In the genomic region with DNA sequence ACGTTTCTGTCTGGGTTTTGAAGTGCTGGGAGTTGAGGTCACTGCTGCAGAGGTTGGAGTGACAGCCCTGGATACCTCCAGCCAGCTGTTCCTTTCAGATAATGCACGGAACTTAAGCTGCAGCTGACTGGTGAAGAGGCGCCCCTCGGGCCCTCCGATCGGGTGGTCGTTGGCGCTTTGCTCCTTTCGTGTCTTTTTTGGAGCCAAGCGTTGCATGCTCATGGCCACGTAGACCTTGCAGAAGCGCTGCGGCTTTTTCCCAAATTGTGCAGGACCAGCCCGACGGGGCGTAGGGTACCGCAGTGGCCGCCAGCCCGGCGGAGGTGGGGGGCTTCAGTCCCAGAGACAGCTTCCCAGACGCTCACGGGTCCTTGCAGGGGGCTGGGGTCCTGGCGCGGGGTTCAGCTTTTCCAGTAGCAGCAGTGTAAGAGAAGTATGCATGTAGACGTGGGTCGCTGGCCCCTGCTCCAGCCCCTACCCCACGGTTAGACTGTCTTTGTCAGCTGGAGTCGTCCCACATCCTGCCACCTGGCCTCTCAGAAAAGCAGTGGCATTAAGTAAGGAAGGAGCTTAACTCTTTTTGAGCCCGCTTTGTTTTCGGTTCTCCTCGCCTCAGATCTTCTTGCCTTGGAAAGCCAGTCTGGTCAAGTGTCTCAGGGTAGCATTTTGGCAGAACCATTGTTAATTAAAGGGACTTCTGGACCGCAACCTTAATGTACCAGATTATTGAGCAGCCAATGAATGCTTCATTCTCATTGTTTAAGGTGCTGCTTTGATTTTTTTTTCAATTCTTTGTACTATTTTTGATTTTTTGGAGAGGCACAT, we compare ENCODE assay signal across 8 cellular contexts. TPM values are rescaled to one million over a fixed set of nuclear protein-coding genes. Genes with fewer than 3 reads are reported as not detected.
DNase-seq lines count a peak whose midpoint lies in the region; ATAC-seq lines count a peak whose summit lies in the region.

No MANE protein-coding gene starts in this region.

- no peaks in the 10 kb centered on the region for H3K27me3 ChIP-seq in SJCRH30

- H3K9me3 Mint-ChIP-seq in stimulated activated naive CD8-positive, alpha-beta T cell treated with anti-CD3 and anti-CD28 coated beads, Interleukin-15, Interleukin-2, amounts not matched to agents 100 ng/mL and 50 ng/mL, for 24 hours, result peaks cover 3% of the 10 kb centered on the region

- H3K4me3 ChIP-seq in SJCRH30, result peak overlapping the region; percentile 94

- DNase-seq in SJCRH30, result peak; percentile 79 to 87
- DNase-seq in caudate nucleus (lab: John Stamatoyannopoulos, UW), result peak in 2 of 61 donors; percentile 4 to 10
- DNase-seq in kidney tubule cell (ENCODE audit: low spot score), result peak; percentile 49
- DNase-seq in NCI-H1092 (lab: John Stamatoyannopoulos, UW), result no peak
- no peak for DNase-seq in DMS153 (lab: John Stamatoyannopoulos, UW)

- ATAC-seq in GM18511 (IDR thresholded peaks at IDR 0.05; ENCODE audit: unreplicated experiment) (peak; percentile 14), HG03025 (IDR thresholded peaks at IDR 0.05; ENCODE audit: low FRiP score, unreplicated experiment) (peak; percentile 12)

- H3K27me3 Mint-ChIP-seq in stimulated activated naive CD8-positive, alpha-beta T cell treated with anti-CD3 and anti-CD28 coated beads, Interleukin-15, Interleukin-2, amounts not matched to agents 100 ng/mL and 50 ng/mL, for 24 hours, result no peaks in the 10 kb centered on the region

- H3K36me3 ChIP-seq in SJCRH30, result peaks cover 31% of the 10 kb centered on the region

- peaks cover 65% of the 10 kb centered on the region for H3K4me1 Mint-ChIP-seq in stimulated activated naive CD8-positive, alpha-beta T cell treated with anti-CD3 and anti-CD28 coated beads, Interleukin-15, Interleukin-2, amounts not matched to agents 100 ng/mL and 50 ng/mL, for 24 hours (ENCODE audit: low read depth)

- H3K4me3 Mint-ChIP-seq in stimulated activated naive CD8-positive, alpha-beta T cell treated with anti-CD3 and anti-CD28 coated beads, Interleukin-15, Interleukin-2, amounts not matched to agents 100 ng/mL and 50 ng/mL, for 24 hours, result peak overlapping the region; percentile 95

- peaks cover 42% of the 10 kb centered on the region for H3K4me1 ChIP-seq in SJCRH30

- H3K36me3 Mint-ChIP-seq in stimulated activated naive CD8-positive, alpha-beta T cell treated with anti-CD3 and anti-CD28 coated beads, Interleukin-15, Interleukin-2, amounts not matched to agents 100 ng/mL and 50 ng/mL, for 24 hours (ENCODE audit: low read depth), result peaks cover 59% of the 10 kb centered on the region

- H3K27ac ChIP-seq in SJCRH30, result peak overlapping the region; percentile 99
- peak overlapping the region; percentile 11 for H3K27ac ChIP-seq in caudate nucleus (ENCODE audit: low read depth, low read length)

- peak overlapping the region; percentile 88 for H3K27ac Mint-ChIP-seq in stimulated activated naive CD8-positive, alpha-beta T cell treated with anti-CD3 and anti-CD28 coated beads, Interleukin-15, Interleukin-2, amounts not matched to agents 100 ng/mL and 50 ng/mL, for 24 hours

- H3K9me3 ChIP-seq in SJCRH30 (replicated peaks), result no peaks in the 10 kb centered on the region

RNA-seq across cellular contexts. Expression of a gene that starts 0.8 kb away (rescaled TPM):
- total RNA-seq in SJCRH30 (2014; rRNA removed; shearing (Covaris generic)), result 39.7 and 39.9 TPM in 2 replicates

Comparison
In these comparisons a context has a peak if more than half of its experiments do, and no peak if none do; other contexts are left out.
1. DNase-seq: peak in SJCRH30 (2 of 2) and kidney tubule cell (single experiment); none in NCI-H1092 (single experiment) and DMS153 (single experiment).